ENCODE assay signal across 17 cellular contexts in genomic region chr17:47884905-47885735, GRCh38. TPM values are rescaled to one million over a fixed set of nuclear protein-coding genes. Genes with fewer than 3 reads are reported as not detected.
DNase-seq lines count a peak whose midpoint lies in the region; ATAC-seq, FAIRE-seq and TF ChIP-seq lines count a peak whose summit lies in the region.
"Had no signal": no experiment of that assay in that cellular context is flagged by ENCODE, and none has a peak within 500 bp of the region (broad histone marks: within the 10 kb centered on the region; RNA-seq: fewer than 3 reads in every experiment).

No MANE protein-coding gene starts in this region.

- H3K4me3 ChIP-seq in NT2/D1 (ENCODE audit: insufficient read length, low read depth) (no peak overlapping the region), hepatocyte (no peak overlapping the region), small intestine (ENCODE audit: low read depth in 1 of 2, low read length in 2 of 2) (no peak overlapping the region)
- H3K4me3 ChIP-seq: pancreas had no signal

- H3K4me2 ChIP-seq in hepatocyte = peak overlapping the region; percentile 61
- H3K4me2 ChIP-seq: KMS-11 had no signal

- H3K27ac ChIP-seq in hepatocyte (peak overlapping the region; percentile 76), small intestine (ENCODE audit: low read depth in 1 of 2, low read length in 1 of 2) (peak overlapping the region; percentile 85 to 87)
- H3K27ac ChIP-seq: KMS-11, pancreas had no signal

- intact Hi-C loops in activated CD8-positive, alpha-beta T cell treated with anti-CD3 and anti-CD28 coated beads for 36 hours (cut with micrococcal nuclease) = no loop called here

- DNase-seq in activated naive CD8-positive, alpha-beta T cell treated with anti-CD3 and anti-CD28 coated beads, Interleukin-2, amount 10 ng/mL, durations not matched to agents 7 days and 5 days = no peak
- no peak for DNase-seq in activated naive CD8-positive, alpha-beta T cell treated with anti-CD3 and anti-CD28 coated beads, Interleukin-2, amount 50 U/mL, for 24 hours
- DNase-seq in NT2/D1 (ENCODE audit: low read depth, low spot score) (no peak), hepatocyte (ENCODE audit: low spot score) (peak; percentile 57), small intestine (peak; percentile 90), SIG-M5 (lab: John Stamatoyannopoulos, UW) (no peak), HTR-8/SVneo (ENCODE audit: insufficient read length, low spot score) (no peak)
- DNase-seq in activated CD8-positive, alpha-beta T cell treated with anti-CD3 and anti-CD28 coated beads for 36 hours = no peak
- DNase-seq: activated CD8-positive, alpha-beta T cell treated with anti-CD3 and anti-CD28 coated beads, Interleukin-2, amount 10 ng/mL, durations not matched to agents 7 days and 5 days; GF-D8; NCI-H2227 treated with DMSO at 0.1 percent for 48 hours; pancreas; stimulated activated naive B cell treated with anti-CD40 and anti-IgM and Interleukin-4, amounts not matched to agents 10 μg/mL and 1 μg/mL and 100 μg/mL, for 72 hours had no signal

- H3K36me3 ChIP-seq in NT2/D1 (ENCODE audit: insufficient read depth, insufficient read length, low read length) = no peaks in the 10 kb centered on the region
- no peaks in the 10 kb centered on the region for H3K36me3 ChIP-seq in hepatocyte (replicated peaks; ENCODE audit: insufficient read depth, low read depth)
- H3K36me3 ChIP-seq in small intestine (ENCODE audit: control insufficient read depth in 2 of 2, insufficient read depth in 2 of 2, low read length in 2 of 2) = no peaks in the 10 kb centered on the region
- H3K36me3 ChIP-seq: pancreas had no signal

- H3K36me3 Mint-ChIP-seq in activated naive CD8-positive, alpha-beta T cell treated with anti-CD3 and anti-CD28 coated beads, Interleukin-2, amount 10 ng/mL, durations not matched to agents 7 days and 5 days = no peaks in the 10 kb centered on the region
- no peaks in the 10 kb centered on the region for H3K36me3 Mint-ChIP-seq in activated naive CD8-positive, alpha-beta T cell treated with anti-CD3 and anti-CD28 coated beads, Interleukin-2, amount 50 U/mL, for 24 hours (ENCODE audit: low read depth)
- H3K36me3 Mint-ChIP-seq in activated CD8-positive, alpha-beta T cell treated with anti-CD3 and anti-CD28 coated beads for 36 hours (ENCODE audit: low read depth) = no peaks in the 10 kb centered on the region
- H3K36me3 Mint-ChIP-seq: stimulated activated naive B cell treated with anti-CD40 and anti-IgM and Interleukin-4, amounts not matched to agents 10 μg/mL and 1 μg/mL and 100 μg/mL, for 72 hours had no signal

- H3K79me2 ChIP-seq in hepatocyte = no peaks in the 10 kb centered on the region

- H3K9me3 ChIP-seq in NT2/D1 (ENCODE audit: insufficient read depth, low read length) (no peaks in the 10 kb centered on the region), hepatocyte (ENCODE audit: low read depth) (no peaks in the 10 kb centered on the region), small intestine (ENCODE audit: control insufficient read depth, low read depth) (no peaks in the 10 kb centered on the region)
- H3K9me3 ChIP-seq: pancreas had no signal

- H3K4me3 Mint-ChIP-seq in activated naive CD8-positive, alpha-beta T cell treated with anti-CD3 and anti-CD28 coated beads, Interleukin-2, amount 10 ng/mL, durations not matched to agents 7 days and 5 days = no peak overlapping the region
- H3K4me3 Mint-ChIP-seq in activated naive CD8-positive, alpha-beta T cell treated with anti-CD3 and anti-CD28 coated beads, Interleukin-2, amount 50 U/mL, for 24 hours = no peak overlapping the region
- H3K4me3 Mint-ChIP-seq in activated CD8-positive, alpha-beta T cell treated with anti-CD3 and anti-CD28 coated beads for 36 hours = no peak overlapping the region
- H3K4me3 Mint-ChIP-seq: activated CD8-positive, alpha-beta T cell treated with anti-CD3 and anti-CD28 coated beads, Interleukin-2, amount 10 ng/mL, durations not matched to agents 7 days and 5 days; stimulated activated naive B cell treated with anti-CD40 and anti-IgM and Interleukin-4, amounts not matched to agents 10 μg/mL and 1 μg/mL and 100 μg/mL, for 72 hours had no signal

- H3K9ac ChIP-seq in NT2/D1 (ENCODE audit: insufficient read length, low read depth) = peak overlapping the region; percentile 57
- H3K9ac ChIP-seq: KMS-11 had no signal

- TF ChIP-seq CTCF in hepatocyte (IDR thresholded peaks at IDR 0.05; ENCODE audit: poor library complexity) = no peak
- no peak for TF ChIP-seq CTCF in activated CD8-positive, alpha-beta T cell treated with anti-CD3 and anti-CD28 coated beads for 36 hours (IDR thresholded peaks at IDR 0.05)

- peaks cover 12% of the 10 kb centered on the region for H3K4me1 Mint-ChIP-seq in activated naive CD8-positive, alpha-beta T cell treated with anti-CD3 and anti-CD28 coated beads, Interleukin-2, amount 10 ng/mL, durations not matched to agents 7 days and 5 days
- peaks cover 19% of the 10 kb centered on the region for H3K4me1 Mint-ChIP-seq in activated naive CD8-positive, alpha-beta T cell treated with anti-CD3 and anti-CD28 coated beads, Interleukin-2, amount 50 U/mL, for 24 hours
- H3K4me1 Mint-ChIP-seq in activated CD8-positive, alpha-beta T cell treated with anti-CD3 and anti-CD28 coated beads for 36 hours (ENCODE audit: low read depth) = peaks cover 22% of the 10 kb centered on the region

- FAIRE-seq in small intestine (lab: Jason Lieb, UNC) = no peak
- FAIRE-seq in HTR-8/SVneo (lab: Jason Lieb, UNC) = no peak
- FAIRE-seq: pancreas had no signal

- no peaks in the 10 kb centered on the region for H4K20me1 ChIP-seq in hepatocyte (ENCODE audit: insufficient read depth, poor library complexity, severe bottlenecking)

- H3K4me1 ChIP-seq in NT2/D1 (ENCODE audit: insufficient read depth, insufficient read length) (peaks cover 24% of the 10 kb centered on the region), hepatocyte (ENCODE audit: insufficient read depth) (peaks cover 35% of the 10 kb centered on the region), small intestine (ENCODE audit: control insufficient read depth in 2 of 2, insufficient read depth in 1 of 2, low read depth in 1 of 2, low read length in 1 of 2) (peaks cover 0 to 9% of the 10 kb centered on the region in 2 donors)
- H3K4me1 ChIP-seq: pancreas had no signal

- H3K27ac Mint-ChIP-seq in activated naive CD8-positive, alpha-beta T cell treated with anti-CD3 and anti-CD28 coated beads, Interleukin-2, amount 10 ng/mL, durations not matched to agents 7 days and 5 days = peak overlapping the region; percentile 42
- H3K27ac Mint-ChIP-seq in activated naive CD8-positive, alpha-beta T cell treated with anti-CD3 and anti-CD28 coated beads, Interleukin-2, amount 50 U/mL, for 24 hours = no peak overlapping the region
- H3K27ac Mint-ChIP-seq in activated CD8-positive, alpha-beta T cell treated with anti-CD3 and anti-CD28 coated beads for 36 hours = no peak overlapping the region
- H3K27ac Mint-ChIP-seq: activated CD8-positive, alpha-beta T cell treated with anti-CD3 and anti-CD28 coated beads, Interleukin-2, amount 10 ng/mL, durations not matched to agents 7 days and 5 days; stimulated activated naive B cell treated with anti-CD40 and anti-IgM and Interleukin-4, amounts not matched to agents 10 μg/mL and 1 μg/mL and 100 μg/mL, for 72 hours had no signal

- H3K27me3 ChIP-seq in NT2/D1 (ENCODE audit: insufficient read depth, insufficient read length) (no peaks in the 10 kb centered on the region), hepatocyte (no peaks in the 10 kb centered on the region), small intestine (ENCODE audit: control insufficient read depth in 2 of 2, insufficient read depth in 2 of 2, low read length in 2 of 2) (no peaks in the 10 kb centered on the region)
- H3K27me3 ChIP-seq: pancreas had no signal

- CTCF ChIA-PET in activated CD8-positive, alpha-beta T cell treated with anti-CD3 and anti-CD28 coated beads for 36 hours (lab: Charles Lee) = interaction anchor here (0.9 to 18.8 kb wide), 5 partner anchors 13 to 85 kb away, joined by 4 to 586 read pairs (median 4); partner anchors contain the start of genes CDK5RAP3, SCRN2 and SP6

- H3K9me3 Mint-ChIP-seq in activated naive CD8-positive, alpha-beta T cell treated with anti-CD3 and anti-CD28 coated beads, Interleukin-2, amount 10 ng/mL, durations not matched to agents 7 days and 5 days = no peaks in the 10 kb centered on the region
- no peaks in the 10 kb centered on the region for H3K9me3 Mint-ChIP-seq in activated naive CD8-positive, alpha-beta T cell treated with anti-CD3 and anti-CD28 coated beads, Interleukin-2, amount 50 U/mL, for 24 hours
- no peaks in the 10 kb centered on the region for H3K9me3 Mint-ChIP-seq in activated CD8-positive, alpha-beta T cell treated with anti-CD3 and anti-CD28 coated beads for 36 hours
- H3K9me3 Mint-ChIP-seq: stimulated activated naive B cell treated with anti-CD40 and anti-IgM and Interleukin-4, amounts not matched to agents 10 μg/mL and 1 μg/mL and 100 μg/mL, for 72 hours had no signal

- H3K9me2 ChIP-seq in hepatocyte (replicated peaks; ENCODE audit: insufficient read depth) = no peaks in the 10 kb centered on the region

- no peak overlapping the region for H2AFZ ChIP-seq in hepatocyte

- ATAC-seq in activated naive CD8-positive, alpha-beta T cell treated with anti-CD3 and anti-CD28 coated beads, Interleukin-2, amount 10 ng/mL, durations not matched to agents 7 days and 5 days (ENCODE audit: low read depth) = no peak
- no peak for ATAC-seq in activated naive CD8-positive, alpha-beta T cell treated with anti-CD3 and anti-CD28 coated beads, Interleukin-2, amount 50 U/mL, for 24 hours
- ATAC-seq in activated CD8-positive, alpha-beta T cell treated with anti-CD3 and anti-CD28 coated beads for 36 hours = no peak
- ATAC-seq: activated CD8-positive, alpha-beta T cell treated with anti-CD3 and anti-CD28 coated beads, Interleukin-2, amount 10 ng/mL, durations not matched to agents 7 days and 5 days; SK-N-SH treated with all-trans-retinoic acid at 6 μM for 48 hours; stimulated activated naive B cell treated with anti-CD40 and anti-IgM and Interleukin-4, amounts not matched to agents 10 μg/mL and 1 μg/mL and 100 μg/mL, for 72 hours had no signal

- H3K27me3 Mint-ChIP-seq in activated naive CD8-positive, alpha-beta T cell treated with anti-CD3 and anti-CD28 coated beads, Interleukin-2, amount 10 ng/mL, durations not matched to agents 7 days and 5 days = peaks cover 2% of the 10 kb centered on the region
- H3K27me3 Mint-ChIP-seq in activated naive CD8-positive, alpha-beta T cell treated with anti-CD3 and anti-CD28 coated beads, Interleukin-2, amount 50 U/mL, for 24 hours = peaks cover under 1% of the 10 kb centered on the region
- no peaks in the 10 kb centered on the region for H3K27me3 Mint-ChIP-seq in activated CD8-positive, alpha-beta T cell treated with anti-CD3 and anti-CD28 coated beads for 36 hours

- POLR2A ChIA-PET in activated naive CD8-positive, alpha-beta T cell treated with anti-CD3 and anti-CD28 coated beads, Interleukin-2, amount 10 ng/mL, durations not matched to agents 7 days and 5 days (lab: Charles Lee) = interaction anchor here (0.9 to 4.1 kb wide), 2 partner anchors 10 to 21 kb away, joined by 3 to 31 read pairs; partner anchors contain the start of gene SP2
- POLR2A ChIA-PET in activated CD8-positive, alpha-beta T cell treated with anti-CD3 and anti-CD28 coated beads for 36 hours (lab: Charles Lee) = interaction anchor here (0.6 to 1.5 kb wide), 9 partner anchors 11 to 205 kb away, joined by 3 to 6 read pairs (median 3); partner anchors contain the start of gene SP2

- 50% methylated on average over 11 of the region's 11 CpGs for whole genome bisulfite sequencing in hepatocyte (ENCODE audit: low lambda C conversion rate, missing lambda C conversion rate)
- WGBS in small intestine, 3 donors = 9 to 41% (median 29%) methylated on average over 11 of the region's 11 CpGs

RNA-seq across cellular contexts. Expression of gene SP2, which starts 10.9 kb away (rescaled TPM):
- total RNA-seq in activated naive CD8-positive, alpha-beta T cell treated with anti-CD3 and anti-CD28 coated beads, Interleukin-2, amount 10 ng/mL, durations not matched to agents 7 days and 5 days = 10 to 100 TPM; 28.1 to 28.2 TPM
- total RNA-seq in hepatocyte = 1.5 and 3.3 TPM in 2 replicates
- polyA plus RNA-seq in hepatocyte = 6.7 and 10.6 TPM in 2 replicates
- 10 to 100 TPM in 2 of 3 donors, 1 to 10 TPM in 1; 8.7 to 13.6 (median 11.6) TPM for polyA plus RNA-seq in small intestine
- 10 to 100 TPM; 11.5 to 13.2 TPM for total RNA-seq in activated CD8-positive, alpha-beta T cell treated with anti-CD3 and anti-CD28 coated beads for 36 hours

RNA-seq across cellular contexts. Expression of gene SP6, which starts 34.2 kb away (rescaled TPM):
- under 1 TPM; 0.09 to 0.22 TPM for total RNA-seq in activated naive CD8-positive, alpha-beta T cell treated with anti-CD3 and anti-CD28 coated beads, Interleukin-2, amount 10 ng/mL, durations not matched to agents 7 days and 5 days
- total RNA-seq in hepatocyte = 0.80 and 1.3 TPM in 2 replicates
- 1.3 and 1.7 TPM in 2 replicates for polyA plus RNA-seq in hepatocyte
- polyA plus RNA-seq in small intestine = 1 to 10 TPM; 1.6 to 3.8 (median 2.5) TPM
- total RNA-seq in activated CD8-positive, alpha-beta T cell treated with anti-CD3 and anti-CD28 coated beads for 36 hours = under 1 TPM; 0.13 to 0.18 TPM

RNA-seq across cellular contexts. Expression of gene SCRN2, which starts 44.0 kb away (rescaled TPM):
- total RNA-seq in activated naive CD8-positive, alpha-beta T cell treated with anti-CD3 and anti-CD28 coated beads, Interleukin-2, amount 10 ng/mL, durations not matched to agents 7 days and 5 days = 10 to 100 TPM; 38.0 to 39.6 TPM
- total RNA-seq in hepatocyte = 20.4 and 35.3 TPM in 2 replicates
- polyA plus RNA-seq in hepatocyte (59.8 and 79.0 TPM in 2 replicates), small intestine (100 to 1,000 TPM in 1 of 3 donors, 10 to 100 TPM in 2; 46.0 to 127 (median 81.3) TPM)
- 10 to 100 TPM; 21.0 to 23.8 TPM for total RNA-seq in activated CD8-positive, alpha-beta T cell treated with anti-CD3 and anti-CD28 coated beads for 36 hours

RNA-seq across cellular contexts. Expression of gene LRRC46, which starts 53.6 kb away (rescaled TPM):
- under 1 TPM; 0.42 to 0.43 TPM for total RNA-seq in activated naive CD8-positive, alpha-beta T cell treated with anti-CD3 and anti-CD28 coated beads, Interleukin-2, amount 10 ng/mL, durations not matched to agents 7 days and 5 days
- not detected in 2 replicates for total RNA-seq in hepatocyte
- 0.78 and 0.83 TPM in 2 replicates for polyA plus RNA-seq in hepatocyte
- polyA plus RNA-seq in small intestine = under 1 TPM; 0.22 to 0.54 (median 0.25) TPM
- total RNA-seq in activated CD8-positive, alpha-beta T cell treated with anti-CD3 and anti-CD28 coated beads for 36 hours = under 1 TPM; 0.38 to 0.67 TPM
- total RNA-seq: epithelial cell of proximal tubule, mesenteric fat pad had no signal

RNA-seq across cellular contexts. Expression of gene MRPL10, which starts 53.8 kb away (rescaled TPM):
- total RNA-seq in activated naive CD8-positive, alpha-beta T cell treated with anti-CD3 and anti-CD28 coated beads, Interleukin-2, amount 10 ng/mL, durations not matched to agents 7 days and 5 days = 10 to 100 TPM; 49.7 to 50.3 TPM
- total RNA-seq in hepatocyte = 30.7 and 38.2 TPM in 2 replicates
- 33.7 and 34.7 TPM in 2 replicates for polyA plus RNA-seq in hepatocyte
- 10 to 100 TPM; 47.0 to 54.1 (median 48.4) TPM for polyA plus RNA-seq in small intestine
- total RNA-seq in activated CD8-positive, alpha-beta T cell treated with anti-CD3 and anti-CD28 coated beads for 36 hours = 10 to 100 TPM; 66.5 to 67.0 TPM

Comparison
In these comparisons a context has a peak if more than half of its experiments do, and no peak if none do; other contexts are left out.
1. DNase-seq: peak in hepatocyte (single experiment) and small intestine (single experiment); none in activated naive CD8-positive, alpha-beta T cell treated with anti-CD3 and anti-CD28 coated beads, Interleukin-2, amount 10 ng/mL, durations not matched to agents 7 days and 5 days (single experiment), activated naive CD8-positive, alpha-beta T cell treated with anti-CD3 and anti-CD28 coated beads, Interleukin-2, amount 50 U/mL, for 24 hours (single experiment), NT2/D1 (single experiment), SIG-M5 (single experiment), HTR-8/SVneo (single experiment) and activated CD8-positive, alpha-beta T cell treated with anti-CD3 and anti-CD28 coated beads for 36 hours (single experiment).